Comparison of ENCODE assay signal across 9 cellular contexts in the genomic region with DNA sequence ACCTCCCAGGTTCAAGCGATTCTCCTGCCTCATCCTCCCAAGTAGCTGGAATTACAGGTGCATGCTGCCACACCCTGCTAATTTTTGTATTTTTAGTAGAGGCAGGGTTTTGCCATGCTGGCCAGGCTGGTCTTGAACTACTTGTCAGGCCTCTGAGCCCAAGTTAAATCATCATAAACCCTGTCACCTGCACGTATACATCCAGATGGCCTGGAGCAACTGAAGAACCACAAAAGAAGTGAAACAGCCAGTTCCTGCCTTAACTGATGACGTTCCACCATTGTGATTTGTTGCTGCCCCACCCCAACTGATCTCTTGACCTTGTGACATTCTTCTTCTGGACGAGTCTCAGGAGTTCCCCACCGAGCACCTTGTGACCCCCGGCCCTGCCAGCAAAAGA. TPM values are rescaled to one million over a fixed set of nuclear protein-coding genes. Genes with fewer than 3 reads are reported as not detected.
DNase-seq lines count a peak whose midpoint lies in the region; ATAC-seq and TF ChIP-seq lines count a peak whose summit lies in the region.
"Not testable (repeated sequence)": the region's sequence is repeated elsewhere in the genome, so short reads cannot be mapped to it uniquely, and the experiment has no call there.
"Had no signal": no experiment of that assay in that cellular context is flagged by ENCODE, and none has a peak within 500 bp of the region (broad histone marks: within the 10 kb centered on the region; RNA-seq: fewer than 3 reads in every experiment).

No MANE protein-coding gene starts in this region.

- H3K4me2 ChIP-seq in PC-3 (ENCODE audit: low read length) = not testable (repeated sequence)

- peaks cover 22% of the 10 kb centered on the region for H3K79me2 ChIP-seq in PC-3 (ENCODE audit: low read length)

- H3K36me3 ChIP-seq in PC-3 (ENCODE audit: low read depth, low read length) (peaks cover 27% of the 10 kb centered on the region), mucosa of rectum (ENCODE audit: control insufficient read depth in 2 of 2, insufficient read depth in 2 of 2, low read length in 2 of 2) (peaks cover 18 to 19% of the 10 kb centered on the region in 2 donors), sigmoid colon (peaks cover 13 to 27% (median 21%) of the 10 kb centered on the region in 4 donors)

- not testable (repeated sequence) for ATAC-seq in PC-3; activated T-cell treated with anti-CD3 and anti-CD28 coated beads, Interleukin-2, amount 50 U/mL, for 4 hours

- H3K4me1 Mint-ChIP-seq in Calu3 (ENCODE audit: low read depth, unreplicated experiment); glutamatergic neuron (ENCODE audit: low read depth, unreplicated experiment); type B pancreatic cell (ENCODE audit: unreplicated experiment): not testable (repeated sequence)
- peaks cover 22% of the 10 kb centered on the region for H3K4me1 Mint-ChIP-seq in activated T-cell treated with anti-CD3 and anti-CD28 coated beads, Interleukin-2, amount 50 U/mL, for 4 hours (ENCODE audit: low read depth)

- CTCF ChIA-PET in Calu3 (lab: Charles Lee); PC-3 (lab: Charles Lee): not testable (repeated sequence)

- not testable (repeated sequence) for H3K27me3 Mint-ChIP-seq in Calu3 (ENCODE audit: unreplicated experiment); activated T-cell treated with anti-CD3 and anti-CD28 coated beads, Interleukin-2, amount 50 U/mL, for 4 hours (ENCODE audit: low read depth); type B pancreatic cell
- H3K27me3 Mint-ChIP-seq in glutamatergic neuron (ENCODE audit: unreplicated experiment) = peaks cover 13% of the 10 kb centered on the region

- not testable (repeated sequence) for H3K27ac ChIP-seq in PC-3 (ENCODE audit: low read length)
- H3K27ac ChIP-seq in caudate nucleus (ENCODE audit: low read depth, low read length) = peak overlapping the region; percentile 98
- peak overlapping the region; percentile 93 to 95 for H3K27ac ChIP-seq in mucosa of rectum (ENCODE audit: low read depth in 2 of 2, low read length in 2 of 2)
- peak overlapping the region; percentile 91 to 95 (median 92) for H3K27ac ChIP-seq in sigmoid colon

- H3K4me3 Mint-ChIP-seq in Calu3 (ENCODE audit: low read depth, unreplicated experiment) = not testable (repeated sequence)
- peak overlapping the region; percentile 98 for H3K4me3 Mint-ChIP-seq in activated T-cell treated with anti-CD3 and anti-CD28 coated beads, Interleukin-2, amount 50 U/mL, for 4 hours
- H3K4me3 Mint-ChIP-seq in glutamatergic neuron (ENCODE audit: unreplicated experiment) (peak overlapping the region; percentile 96), type B pancreatic cell (peak overlapping the region; percentile 100)

- H3K4me3 ChIP-seq in PC-3 (ENCODE audit: low read length) (peak overlapping the region; percentile 84; the same call in 1 of the 2 replicates), mucosa of rectum (ENCODE audit: low read length in 2 of 2) (peak overlapping the region; percentile 88 to 90), sigmoid colon (peak overlapping the region in 3 of 4 donors; percentile 67 to 76 (median 76))

- not testable (repeated sequence) for H4K20me1 ChIP-seq in PC-3 (ENCODE audit: low read length)

- H3K9me2 ChIP-seq in PC-3 (replicated peaks; ENCODE audit: low read length) = not testable (repeated sequence)

- not testable (repeated sequence) for H3K27me3 ChIP-seq in PC-3 (ENCODE audit: low read length); mucosa of rectum (ENCODE audit: control insufficient read depth in 2 of 2, insufficient read depth in 2 of 2, low read length in 2 of 2); sigmoid colon

- WGBS in sigmoid colon, 2 donors = 76 to 84% methylated on average over 6 of the region's 6 CpGs

- intact Hi-C loops in Calu3 (cut with micrococcal nuclease; ENCODE audit: unreplicated experiment); PC-3 (cut with micrococcal nuclease): not testable (repeated sequence)
- intact Hi-C loops in sigmoid colon (cut with DNase I) = loop anchor here (5.0 kb wide), 6 partner anchors 43 to 402 kb away; partner anchors contain the start of genes ZNF121, ZNF266, ZNF559 and ZNF699

- not testable (repeated sequence) for TF ChIP-seq EP300 in sigmoid colon (IDR thresholded peaks at IDR 0.05)

- peak overlapping the region; percentile 9 for H3K27ac Mint-ChIP-seq in Calu3 (ENCODE audit: unreplicated experiment)
- peak overlapping the region; percentile 100 for H3K27ac Mint-ChIP-seq in glutamatergic neuron (ENCODE audit: unreplicated experiment)
- H3K27ac Mint-ChIP-seq in type B pancreatic cell = peak overlapping the region; percentile 100

- not testable (repeated sequence) for H3K4me1 ChIP-seq in PC-3 (ENCODE audit: insufficient read depth, low read length); mucosa of rectum (ENCODE audit: control insufficient read depth in 2 of 2, insufficient read depth in 2 of 2, low read length in 2 of 2)
- peaks cover 0 to 18% (median 10%) of the 10 kb centered on the region in 4 donors for H3K4me1 ChIP-seq in sigmoid colon

- not testable (repeated sequence) for H2AFZ ChIP-seq in PC-3 (ENCODE audit: low read length)

- not testable (repeated sequence) for DNase-seq in Calu3; PC-3; activated T-cell treated with anti-CD3 and anti-CD28 coated beads, Interleukin-2, amount 50 U/mL, for 4 hours; caudate nucleus (lab: John Stamatoyannopoulos, UW); glutamatergic neuron; sigmoid colon; type B pancreatic cell (ENCODE audit: extremely low spot score, unreplicated experiment)

- H3K9ac ChIP-seq in PC-3 (ENCODE audit: low read length); mucosa of rectum (ENCODE audit: low read depth in 1 of 2, low read length in 2 of 2): not testable (repeated sequence)

- H3K36me3 Mint-ChIP-seq in Calu3 (ENCODE audit: insufficient read depth, unreplicated experiment) (peaks cover 38% of the 10 kb centered on the region), glutamatergic neuron (ENCODE audit: unreplicated experiment) (peaks cover 45% of the 10 kb centered on the region), type B pancreatic cell (peaks cover 42% of the 10 kb centered on the region)
- H3K36me3 Mint-ChIP-seq in activated T-cell treated with anti-CD3 and anti-CD28 coated beads, Interleukin-2, amount 50 U/mL, for 4 hours (ENCODE audit: insufficient read depth) = peaks cover 27% of the 10 kb centered on the region

- not testable (repeated sequence) for H3F3A ChIP-seq in PC-3 (ENCODE audit: low read length, unreplicated experiment)

- TF ChIP-seq POLR2A in sigmoid colon (IDR thresholded peaks at IDR 0.05) = not testable (repeated sequence)

- TF ChIP-seq CTCF in Calu3 (IDR thresholded peaks at IDR 0.05; ENCODE audit: unreplicated experiment); PC-3 (conservative IDR thresholded peaks at IDR 0.05; ENCODE audit: low read depth, low read length); glutamatergic neuron (IDR thresholded peaks at IDR 0.05; ENCODE audit: partially characterized antibody, unreplicated experiment); sigmoid colon (IDR thresholded peaks at IDR 0.05); type B pancreatic cell (conservative IDR thresholded peaks at IDR 0.05): not testable (repeated sequence)

- peaks cover 18% of the 10 kb centered on the region; the same call in 1 of the 2 replicates for H3K9me3 ChIP-seq in PC-3 (ENCODE audit: low read length)
- not testable (repeated sequence) for H3K9me3 ChIP-seq in mucosa of rectum (ENCODE audit: control insufficient read depth in 2 of 2, low read length in 2 of 2)
- peaks cover 0 to 13% (median 3%) of the 10 kb centered on the region in 4 donors for H3K9me3 ChIP-seq in sigmoid colon

- H3K9me3 Mint-ChIP-seq in Calu3 (ENCODE audit: low read depth, unreplicated experiment) = not testable (repeated sequence)
- H3K9me3 Mint-ChIP-seq in activated T-cell treated with anti-CD3 and anti-CD28 coated beads, Interleukin-2, amount 50 U/mL, for 4 hours = peaks cover 15% of the 10 kb centered on the region
- peaks cover 20% of the 10 kb centered on the region for H3K9me3 Mint-ChIP-seq in glutamatergic neuron (ENCODE audit: unreplicated experiment)
- peaks cover 24% of the 10 kb centered on the region for H3K9me3 Mint-ChIP-seq in type B pancreatic cell

- POLR2A ChIA-PET in PC-3 (lab: Charles Lee; ENCODE audit: unreplicated experiment) = not testable (repeated sequence)

- not testable (repeated sequence) for BruUV-seq in Calu3 (replicated peaks; lab: Mats Ljungman, UMichigan); PC-3 (replicated peaks; lab: Mats Ljungman, UMichigan)

RNA-seq across cellular contexts. Expression of gene ZNF426, which starts 0.8 kb away (rescaled TPM):
- total RNA-seq in Calu3 (2022) (7.8 and 9.4 TPM in 2 replicates), PC-3 (2014; rRNA removed) (8.2 and 9.7 TPM in 2 replicates), glutamatergic neuron (ENCODE audit: unreplicated experiment) (24.5 TPM), sigmoid colon (10 to 100 TPM; 11.4 to 18.1 (median 12.7) TPM), type B pancreatic cell (ENCODE audit: low replicate concordance) (26.7 and 32.1 TPM in 2 replicates)
- 10 to 100 TPM; 11.4 to 12.8 (median 12.4) TPM for total RNA-seq in activated T-cell treated with anti-CD3 and anti-CD28 coated beads, Interleukin-2, amount 50 U/mL, for 4 hours
- polyA plus RNA-seq in sigmoid colon = 1 to 10 TPM; 1.2 to 4.1 (median 2.1) TPM

RNA-seq across cellular contexts. Expression of gene ZNF560, which starts 40.8 kb away (rescaled TPM):
- not detected in 2 replicates for total RNA-seq in Calu3 (2022)
- total RNA-seq in PC-3 (2014; rRNA removed) = not detected in 2 replicates
- total RNA-seq in activated T-cell treated with anti-CD3 and anti-CD28 coated beads, Interleukin-2, amount 50 U/mL, for 4 hours = not detected
- not detected for total RNA-seq in glutamatergic neuron (ENCODE audit: unreplicated experiment)
- total RNA-seq in sigmoid colon = not detected
- not detected for polyA plus RNA-seq in sigmoid colon
- 0.10 TPM in 1 of 2 replicates, not detected in the other for total RNA-seq in type B pancreatic cell (ENCODE audit: low replicate concordance)
- total RNA-seq: mucosa of gallbladder had no signal

RNA-seq across cellular contexts. Expression of gene ZNF121, which starts 45.1 kb away (rescaled TPM):
- total RNA-seq in Calu3 (2022) = 61.1 and 66.2 TPM in 2 replicates
- 52.6 and 65.6 TPM in 2 replicates for total RNA-seq in PC-3 (2014; rRNA removed)
- 10 to 100 TPM; 63.3 to 70.0 (median 69.7) TPM for total RNA-seq in activated T-cell treated with anti-CD3 and anti-CD28 coated beads, Interleukin-2, amount 50 U/mL, for 4 hours
- 50.0 TPM for total RNA-seq in glutamatergic neuron (ENCODE audit: unreplicated experiment)
- 10 to 100 TPM; 18.3 to 28.6 (median 23.7) TPM for total RNA-seq in sigmoid colon
- 1 to 10 TPM; 1.2 to 8.0 (median 1.4) TPM for polyA plus RNA-seq in sigmoid colon
- total RNA-seq in type B pancreatic cell (ENCODE audit: low replicate concordance) = 58.7 and 60.0 TPM in 2 replicates

Comparison
In these comparisons a context has a peak if more than half of its experiments do, and no peak if none do; other contexts are left out.
1. H3K27ac Mint-ChIP-seq: peak in every context shown above with its lines; median percentile 100 in glutamatergic neuron; 100 in type B pancreatic cell; 9 in Calu3.